39 cellular contexts compared by ENCODE assay signal in genomic region chr10:13223241-13223640, GRCh38. TPM values are rescaled to one million over a fixed set of nuclear protein-coding genes. Genes with fewer than 3 reads are reported as not detected.
"Had no signal": no experiment of that assay in that cellular context is flagged by ENCODE, and none has a peak within 500 bp of the region (broad histone marks: within the 10 kb centered on the region; RNA-seq: fewer than 3 reads in every experiment).

No MANE protein-coding gene starts in this region.

- H3K36me3 ChIP-seq: MG63 had no signal

- H3K27me3 ChIP-seq: MG63 had no signal

- DNase-seq: Kasumi-1, KG1, MG63, MM.1S, MV-4-11, NCI-H1048, NCI-H1092, NCI-H1092 treated with DMSO at 0.1 percent for 48 hours, NCI-H1105, NCI-H1105 treated with DMSO at 0.1 percent for 48 hours, NCI-H1417, NCI-H1417 treated with DMSO at 0.1 percent for 48 hours, NCI-H1436, NCI-H1436 treated with DMSO at 0.1 percent for 48 hours, NCI-H146, NCI-H1694, NCI-H1694 treated with DMSO at 0.1 percent for 48 hours, NCI-H187, NCI-H187 treated with DMSO at 0.1 percent for 48 hours, NCI-H1930, NCI-H2029, NCI-H2029 treated with DMSO at 0.1 percent for 48 hours, NCI-H2081, NCI-H2081 treated with DMSO at 0.1 percent for 48 hours, NCI-H2107, NCI-H2171, NCI-H2171 treated with DMSO at 0.1 percent for 48 hours, NCI-H2227 treated with DMSO at 0.1 percent for 48 hours, NCI-H345, NCI-H446, NCI-H446 treated with DMSO at 0.1 percent for 48 hours, NCI-H510A, NCI-H510A treated with DMSO at 0.1 percent for 48 hours, NCI-H524 had no signal

- H3K9me3 ChIP-seq: MG63 had no signal

- H3K4me2 ChIP-seq: KMS-11 had no signal

- H3K4me3 ChIP-seq: MG63 had no signal

- H3K9ac ChIP-seq: KMS-11 had no signal

- H3K27ac ChIP-seq: KMS-11 had no signal

RNA-seq across cellular contexts. Expression of gene UCMA, which starts 10.9 kb away (rescaled TPM):
- total RNA-seq: LHCN-M2, M059J, MCF 10A, NCI-H460 had no signal
